ENCODE assay signal across 15 cellular contexts in the genomic region with DNA sequence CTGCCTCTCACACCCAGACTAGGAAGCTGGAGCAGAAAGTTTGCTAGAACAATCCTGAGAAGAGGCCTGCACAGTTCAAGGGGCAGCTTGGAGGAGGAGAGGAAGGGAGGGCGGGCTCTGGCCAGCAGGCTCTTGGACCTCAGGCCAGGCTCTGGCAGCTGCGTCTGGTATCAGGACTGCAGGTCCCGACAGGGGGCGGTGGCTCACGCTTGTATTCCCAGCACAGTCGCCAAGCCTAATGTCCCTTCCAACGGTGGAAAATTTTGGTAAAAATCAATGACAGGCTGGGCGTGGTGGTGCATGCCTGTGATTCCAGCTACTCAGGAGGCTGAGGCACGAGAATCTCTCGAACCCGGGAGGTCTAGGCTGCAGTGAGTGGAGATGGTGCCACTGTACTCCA. TPM values are rescaled to one million over a fixed set of nuclear protein-coding genes. Genes with fewer than 3 reads are reported as not detected.
DNase-seq lines count a peak whose midpoint lies in the region; ATAC-seq, FAIRE-seq and TF ChIP-seq lines count a peak whose summit lies in the region.
"Not testable (repeated sequence)": the region's sequence is repeated elsewhere in the genome, so short reads cannot be mapped to it uniquely, and the experiment has no call there.
"Had no signal": no experiment of that assay in that cellular context is flagged by ENCODE, and none has a peak within 500 bp of the region (broad histone marks: within the 10 kb centered on the region; RNA-seq: fewer than 3 reads in every experiment).

No MANE protein-coding gene starts in this region.

- ATAC-seq in body of pancreas (peak; percentile 63), left colon (peak; percentile 71)

- not testable (repeated sequence) for H3K9ac ChIP-seq in endothelial cell of umbilical vein (replicated peaks; ENCODE audit: extremely low read depth, insufficient read depth, low read length); neural progenitor cell

- DNase-seq in Calu3 (peak; percentile 62), Peyer's patch (peak in 2 of 3 donors; percentile 65 to 77), body of pancreas (peak; percentile 52 to 81 (median 66)), cardiac muscle cell (ENCODE audit: low read depth in 1 of 2, low spot score in 1 of 2) (peak; percentile 51 to 70), left colon (peak; percentile 26 to 65), neural progenitor cell (ENCODE audit: low spot score) (peak; percentile 69), testis (peak; percentile 61)
- not testable (repeated sequence) for DNase-seq in endothelial cell of umbilical vein (ENCODE audit: low read depth, low spot score)

- WGBS in body of pancreas, 2 donors: 15 to 16% methylated on average over 11 of the region's 11 CpGs
- 30 to 54% methylated on average over 11 of the region's 11 CpGs for WGBS in testis, 2 donors

- peak overlapping the region in 3 of 4 donors; percentile 7 to 45 (median 35) for H3K4me3 ChIP-seq in Peyer's patch
- not testable (repeated sequence) for H3K4me3 ChIP-seq in body of pancreas; endothelial cell of umbilical vein (replicated peaks in 1 of 3; ENCODE audit: insufficient read depth in 1 of 3, low read depth in 1 of 3, low read length in 3 of 3); cardiac muscle cell; neural progenitor cell; testis

- H3K4me1 ChIP-seq in Peyer's patch; endothelial cell of umbilical vein (ENCODE audit: control insufficient read depth, extremely low read depth, insufficient read depth, low read length); cardiac muscle cell (ENCODE audit: low read depth); neural progenitor cell; testis: not testable (repeated sequence)
- peaks cover 14% of the 10 kb centered on the region for H3K4me1 ChIP-seq in body of pancreas

- peaks cover 11% of the 10 kb centered on the region for H3K4me1 Mint-ChIP-seq in Calu3 (ENCODE audit: low read depth, unreplicated experiment)
- H3K4me1 Mint-ChIP-seq in neural progenitor cell: not testable (repeated sequence)

- H2AFZ ChIP-seq in endothelial cell of umbilical vein (ENCODE audit: low read depth, low read length): not testable (repeated sequence)
- H2AFZ ChIP-seq in neural progenitor cell (replicated peaks): peak overlapping the region; percentile 76

- H3K36me3 ChIP-seq in Peyer's patch; body of pancreas (replicated peaks in 1 of 2; ENCODE audit: insufficient read depth in 1 of 2, low read depth in 2 of 2); endothelial cell of umbilical vein (ENCODE audit: control insufficient read depth in 2 of 2, extremely low read depth in 1 of 2, insufficient read depth in 2 of 2, low read length in 2 of 2); cardiac muscle cell; neural progenitor cell; testis (ENCODE audit: low read depth, missing control alignments): not testable (repeated sequence)

- not testable (repeated sequence) for H3F3A ChIP-seq in neural progenitor cell (ENCODE audit: low read depth)

- CTCF ChIA-PET in Calu3 (lab: Charles Lee): interaction anchor here (1.6 kb wide), 1 partner anchor 11 kb away, joined by 4 read pairs; no protein-coding TSS in a partner anchor
- CTCF ChIA-PET in endothelial cell of umbilical vein (lab: Charles Lee): interaction anchor here (0.7 to 0.9 kb wide), 2 partner anchors 10 to 18 kb away, joined by 3 to 4 read pairs; no protein-coding TSS in a partner anchor

- not testable (repeated sequence) for H4K20me1 ChIP-seq in endothelial cell of umbilical vein (replicated peaks; ENCODE audit: control insufficient read depth, extremely low read depth, insufficient read depth, low read length); neural progenitor cell (ENCODE audit: low read depth)

- H3K27ac ChIP-seq in Peyer's patch: peak overlapping the region in 3 of 4 donors; percentile 60 to 69 (median 69)
- H3K27ac ChIP-seq in body of pancreas: peak overlapping the region in 2 of 4 donors; percentile 76 to 77
- not testable (repeated sequence) for H3K27ac ChIP-seq in endothelial cell of umbilical vein (ENCODE audit: insufficient read depth, low read depth, low read length); cardiac muscle cell; neural progenitor cell; testis

- POLR2A ChIA-PET in endothelial cell of umbilical vein (lab: Charles Lee): not testable (repeated sequence)

- TF ChIP-seq POLR2A in Peyer's patch (IDR thresholded peaks at IDR 0.05); body of pancreas (IDR thresholded peaks at IDR 0.05); endothelial cell of umbilical vein (IDR thresholded peaks at IDR 0.05; ENCODE audit: low read depth, low read length); testis (IDR thresholded peaks at IDR 0.05): not testable (repeated sequence)

- dilution Hi-C loops in endothelial cell of umbilical vein (cut with MboI; ENCODE audit: extremely low pct_ligation_motif_present, low sequenced_read_pairs): not testable (repeated sequence)

- intact Hi-C loops in Calu3 (cut with micrococcal nuclease; ENCODE audit: unreplicated experiment); body of pancreas (cut with DNase I); endothelial cell of umbilical vein (cut with micrococcal nuclease); left colon (cut with DNase I, micrococcal nuclease); testis (cut with DNase I; ENCODE audit: low total_unique reads): not testable (repeated sequence)

- not testable (repeated sequence) for H3K36me3 Mint-ChIP-seq in Calu3 (ENCODE audit: insufficient read depth, unreplicated experiment); neural progenitor cell

- H3K27me3 ChIP-seq in Peyer's patch; body of pancreas; endothelial cell of umbilical vein (ENCODE audit: control insufficient read depth in 2 of 2, insufficient read depth in 2 of 2, low read length in 2 of 2); cardiac muscle cell; neural progenitor cell; testis: not testable (repeated sequence)

- not testable (repeated sequence) for TF ChIP-seq CTCF in Calu3 (IDR thresholded peaks at IDR 0.05; ENCODE audit: unreplicated experiment)
- TF ChIP-seq CTCF in Peyer's patch (IDR thresholded peaks at IDR 0.05) (peak in 3 of 6 experiments; percentile 29 to 52 (median 42)), body of pancreas (IDR thresholded peaks at IDR 0.05) (peak; percentile 15 to 56 (median 29)), endothelial cell of umbilical vein (IDR thresholded peaks at IDR 0.05; ENCODE audit: extremely low read depth in 1 of 2, insufficient read depth in 1 of 2, low read depth in 1 of 2, low read length in 2 of 2) (peak in 1 of 2 donors; percentile 52), cardiac muscle cell (IDR thresholded peaks at IDR 0.05; ENCODE audit: low read depth, low read length) (peak; percentile 38), neural progenitor cell (IDR thresholded peaks at IDR 0.05) (peak; percentile 41), testis (IDR thresholded peaks at IDR 0.05) (peak in 1 of 3 experiments; percentile 6)

- H3K9me3 Mint-ChIP-seq in Calu3 (ENCODE audit: low read depth, unreplicated experiment); neural progenitor cell: not testable (repeated sequence)

- BruUV-seq in Calu3 (replicated peaks; lab: Mats Ljungman, UMichigan); endothelial cell of umbilical vein (replicated peaks; lab: Mats Ljungman, UMichigan): not testable (repeated sequence)

- not testable (repeated sequence) for H3K79me2 ChIP-seq in endothelial cell of umbilical vein (ENCODE audit: control insufficient read depth, insufficient read depth, low read length); neural progenitor cell (ENCODE audit: low read depth)

- H3K9me3 ChIP-seq in Peyer's patch; body of pancreas; endothelial cell of umbilical vein (replicated peaks; ENCODE audit: control insufficient read depth, insufficient read depth, low read length); cardiac muscle cell (ENCODE audit: low read depth); neural progenitor cell (ENCODE audit: low read depth); testis: not testable (repeated sequence)

- H3K27me3 Mint-ChIP-seq in Calu3 (ENCODE audit: unreplicated experiment); neural progenitor cell (ENCODE audit: insufficient read depth, low read depth): not testable (repeated sequence)

- FAIRE-seq in endothelial cell of umbilical vein (lab: Jason Lieb, UNC): peak; percentile 38

- peak overlapping the region; percentile 68 for H3K4me3 Mint-ChIP-seq in Calu3 (ENCODE audit: low read depth, unreplicated experiment)
- H3K4me3 Mint-ChIP-seq in neural progenitor cell: not testable (repeated sequence)

- H3K9me1 ChIP-seq in endothelial cell of umbilical vein (replicated peaks; ENCODE audit: control insufficient read depth, extremely low read depth, insufficient read depth, low read length): not testable (repeated sequence)

- H3K27ac Mint-ChIP-seq in Calu3 (ENCODE audit: unreplicated experiment); neural progenitor cell: not testable (repeated sequence)

- H3K4me2 ChIP-seq in endothelial cell of umbilical vein (ENCODE audit: insufficient read depth, low read length); neural progenitor cell: not testable (repeated sequence)

RNA-seq across cellular contexts. Expression of a gene that starts 0.5 kb away (rescaled TPM):
- total RNA-seq in Calu3 (2022): 0.21 and 0.49 TPM in 2 replicates
- 10 to 100 TPM; 18.9 to 53.4 (median 32.6) TPM for total RNA-seq in Peyer's patch
- total RNA-seq in body of pancreas: 1 to 10 TPM in 1 of 2 donors, not detected in 1; 2.0 TPM
- total RNA-seq in endothelial cell of umbilical vein: not detected in 2 replicates
- polyA plus RNA-seq in endothelial cell of umbilical vein: not detected in 2 replicates
- not detected in 2 replicates for polyA plus RNA-seq in endothelial cell of umbilical vein (2011; cell fraction: cytosol; rRNA removed)
- not detected in 2 replicates for polyA plus RNA-seq in endothelial cell of umbilical vein (2011; cell fraction: nucleus; rRNA removed)
- polyA plus RNA-seq in endothelial cell of umbilical vein (2012): 0.35 and 0.56 TPM in 2 replicates
- polyA minus RNA-seq in endothelial cell of umbilical vein: not detected in 2 replicates
- polyA minus RNA-seq in endothelial cell of umbilical vein (2011; cell fraction: cytosol; rRNA and poly(A)+ RNA removed): not detected
- not detected in 2 replicates for polyA minus RNA-seq in endothelial cell of umbilical vein (2011; cell fraction: nucleus; rRNA and poly(A)+ RNA removed)
- not detected in 2 replicates for total RNA-seq in cardiac muscle cell
- 0.42 TPM in 1 of 2 replicates, not detected in the other for polyA plus RNA-seq in cardiac muscle cell
- 1 to 10 TPM; 1.2 to 3.3 TPM for total RNA-seq in left colon
- total RNA-seq in neural progenitor cell (ENCODE audit: low replicate concordance): not detected in 2 replicates
- total RNA-seq in testis: 1 to 10 TPM in 1 of 2 donors, under 1 TPM in 1; 0.62 to 1.7 TPM
- 4.0 TPM for polyA plus RNA-seq in testis (ENCODE audit: insufficient read depth, low read depth, low replicate concordance)
- total RNA-seq: activated CD4-positive, alpha-beta memory T cell treated with anti-CD3 and anti-CD28 coated beads, Interleukin-2, amount 10 ng/mL, durations not matched to agents 7 days and 5 days; CD8-positive, alpha-beta T cell; dorsolateral prefrontal cortex; esophagus muscularis mucosa; naive thymus-derived CD4-positive, alpha-beta T cell; PC-3 had no signal
- polyA plus RNA-seq: AG04450; naive thymus-derived CD4-positive, alpha-beta T cell had no signal

Comparison
In these comparisons a context has a peak if more than half of its experiments do, and no peak if none do; other contexts are left out.
1. RNA of a gene that starts 0.5 kb away (total RNA-seq): 18.9 to 53.4 TPM in Peyer's patch; 1.2 to 3.3 TPM in left colon, 2.0 TPM in body of pancreas, 0.62 to 1.7 TPM in testis, 0.21 to 0.49 TPM in Calu3, not detected in endothelial cell of umbilical vein, not detected in cardiac muscle cell and not detected in neural progenitor cell; every median in the first group is over 4 times any median in the second.